Comparison of ENCODE assay signal across 18 cellular contexts in genomic region chr19:16340092-16340491, GRCh38. TPM values are rescaled to one million over a fixed set of nuclear protein-coding genes. Genes with fewer than 3 reads are reported as not detected.
DNase-seq lines count a peak whose midpoint lies in the region; ATAC-seq, FAIRE-seq and TF ChIP-seq lines count a peak whose summit lies in the region.
"Had no signal": no experiment of that assay in that cellular context is flagged by ENCODE, and none has a peak within 500 bp of the region (broad histone marks: within the 10 kb centered on the region; RNA-seq: fewer than 3 reads in every experiment).

No MANE protein-coding gene starts in this region.

- no peak for TF ChIP-seq CTCF in activated CD8-positive, alpha-beta T cell treated with anti-CD3 and anti-CD28 coated beads for 36 hours (IDR thresholded peaks at IDR 0.05)

- peak overlapping the region; percentile 34 for H3K27ac Mint-ChIP-seq in activated CD8-positive, alpha-beta T cell treated with anti-CD3 and anti-CD28 coated beads, Interleukin-2, amount 10 ng/mL, durations not matched to agents 7 days and 5 days
- no peak overlapping the region for H3K27ac Mint-ChIP-seq in activated CD8-positive, alpha-beta T cell treated with anti-CD3 and anti-CD28 coated beads for 36 hours
- peak overlapping the region; percentile 20 to 93 for H3K27ac Mint-ChIP-seq in effector memory CD8-positive, alpha-beta T cell
- H3K27ac Mint-ChIP-seq: activated CD4-positive, alpha-beta T cell treated with anti-CD3 and anti-CD28 coated beads for 36 hours had no signal

- peaks cover 5% of the 10 kb centered on the region for H3K36me3 Mint-ChIP-seq in activated CD8-positive, alpha-beta T cell treated with anti-CD3 and anti-CD28 coated beads, Interleukin-2, amount 10 ng/mL, durations not matched to agents 7 days and 5 days (ENCODE audit: low read depth)
- H3K36me3 Mint-ChIP-seq in activated CD8-positive, alpha-beta T cell treated with anti-CD3 and anti-CD28 coated beads for 36 hours (ENCODE audit: low read depth), result no peaks in the 10 kb centered on the region
- H3K36me3 Mint-ChIP-seq in effector memory CD8-positive, alpha-beta T cell (ENCODE audit: insufficient read depth), result peaks cover 18% of the 10 kb centered on the region

- H3K27me3 Mint-ChIP-seq in activated CD8-positive, alpha-beta T cell treated with anti-CD3 and anti-CD28 coated beads, Interleukin-2, amount 10 ng/mL, durations not matched to agents 7 days and 5 days (ENCODE audit: low read depth), result peaks cover 9% of the 10 kb centered on the region
- peaks cover 8% of the 10 kb centered on the region for H3K27me3 Mint-ChIP-seq in activated CD8-positive, alpha-beta T cell treated with anti-CD3 and anti-CD28 coated beads for 36 hours
- no peaks in the 10 kb centered on the region for H3K27me3 Mint-ChIP-seq in effector memory CD8-positive, alpha-beta T cell

- ATAC-seq in activated CD8-positive, alpha-beta T cell treated with anti-CD3 and anti-CD28 coated beads, Interleukin-2, amount 10 ng/mL, durations not matched to agents 7 days and 5 days, result no peak
- no peak for ATAC-seq in activated CD8-positive, alpha-beta T cell treated with anti-CD3 and anti-CD28 coated beads for 36 hours
- ATAC-seq in effector memory CD8-positive, alpha-beta T cell (replicated peaks), result no peak
- ATAC-seq: activated CD4-positive, alpha-beta T cell treated with anti-CD3 and anti-CD28 coated beads for 36 hours had no signal

- no peaks in the 10 kb centered on the region for H3K9me3 Mint-ChIP-seq in activated CD8-positive, alpha-beta T cell treated with anti-CD3 and anti-CD28 coated beads, Interleukin-2, amount 10 ng/mL, durations not matched to agents 7 days and 5 days (ENCODE audit: insufficient read depth)
- peaks cover 2% of the 10 kb centered on the region for H3K9me3 Mint-ChIP-seq in activated CD8-positive, alpha-beta T cell treated with anti-CD3 and anti-CD28 coated beads for 36 hours
- H3K9me3 Mint-ChIP-seq in effector memory CD8-positive, alpha-beta T cell, result no peaks in the 10 kb centered on the region

- no peak overlapping the region for H3K4me3 Mint-ChIP-seq in activated CD8-positive, alpha-beta T cell treated with anti-CD3 and anti-CD28 coated beads, Interleukin-2, amount 10 ng/mL, durations not matched to agents 7 days and 5 days
- H3K4me3 Mint-ChIP-seq in activated CD8-positive, alpha-beta T cell treated with anti-CD3 and anti-CD28 coated beads for 36 hours, result no peak overlapping the region
- peak overlapping the region in 1 of 2 donors; percentile 41 for H3K4me3 Mint-ChIP-seq in effector memory CD8-positive, alpha-beta T cell
- H3K4me3 Mint-ChIP-seq: activated CD4-positive, alpha-beta T cell treated with anti-CD3 and anti-CD28 coated beads for 36 hours had no signal

- peaks cover 66% of the 10 kb centered on the region for H3K4me1 Mint-ChIP-seq in activated CD8-positive, alpha-beta T cell treated with anti-CD3 and anti-CD28 coated beads, Interleukin-2, amount 10 ng/mL, durations not matched to agents 7 days and 5 days (ENCODE audit: low read depth)
- peaks cover 51% of the 10 kb centered on the region for H3K4me1 Mint-ChIP-seq in activated CD8-positive, alpha-beta T cell treated with anti-CD3 and anti-CD28 coated beads for 36 hours (ENCODE audit: low read depth)
- H3K4me1 Mint-ChIP-seq in effector memory CD8-positive, alpha-beta T cell (ENCODE audit: low read depth in 2 of 2), result peaks cover 51 to 60% of the 10 kb centered on the region in 2 donors

- intact Hi-C loops in activated CD8-positive, alpha-beta T cell treated with anti-CD3 and anti-CD28 coated beads for 36 hours (cut with micrococcal nuclease), result no loop called here

- CTCF ChIA-PET in activated CD8-positive, alpha-beta T cell treated with anti-CD3 and anti-CD28 coated beads, Interleukin-2, amount 10 ng/mL, durations not matched to agents 7 days and 5 days (lab: Charles Lee), result interaction anchor here (1.5 to 3.5 kb wide), 6 partner anchors 10 to 47 kb away, joined by 3 to 21 read pairs (median 15); no protein-coding TSS in a partner anchor
- CTCF ChIA-PET in activated CD8-positive, alpha-beta T cell treated with anti-CD3 and anti-CD28 coated beads for 36 hours (lab: Charles Lee), result interaction anchor here (0.9 to 3.2 kb wide), 6 partner anchors 9 to 56 kb away, joined by 3 to 15 read pairs (median 5); no protein-coding TSS in a partner anchor

- no peak for FAIRE-seq in HTR-8/SVneo (lab: Jason Lieb, UNC)
- FAIRE-seq: A549 had no signal

- no peak for DNase-seq in activated CD8-positive, alpha-beta T cell treated with anti-CD3 and anti-CD28 coated beads, Interleukin-2, amount 10 ng/mL, durations not matched to agents 7 days and 5 days
- DNase-seq in activated CD8-positive, alpha-beta T cell treated with anti-CD3 and anti-CD28 coated beads for 36 hours, result no peak
- DNase-seq in HTR-8/SVneo (ENCODE audit: insufficient read length, low spot score), result peak; percentile 78
- no peak for DNase-seq in effector memory CD8-positive, alpha-beta T cell
- DNase-seq in renal cortical epithelial cell (ENCODE audit: low read depth), result peak; percentile 58
- DNase-seq in NCI-H2227 (lab: John Stamatoyannopoulos, UW; ENCODE audit: unreplicated experiment), result no peak
- no peak for DNase-seq in globus pallidus (ENCODE audit: low spot score)
- DNase-seq in NCI-H2081 (lab: John Stamatoyannopoulos, UW), result no peak
- DNase-seq: activated CD4-positive, alpha-beta T cell treated with anti-CD3 and anti-CD28 coated beads for 36 hours; activated T-cell treated with anti-CD3 and anti-CD28 coated beads, Interleukin-2, amount 50 U/mL, for 48 hours; amygdala; esophagus squamous epithelium; Karpas-422; NCI-H1436; NCI-H446; stimulated activated CD4-positive, alpha-beta T cell treated with anti-CD3 and anti-CD28 coated beads, Interleukin-4, amount 100 ng/mL, for 1 hour; trophoblast cell had no signal

- POLR2A ChIA-PET in activated CD8-positive, alpha-beta T cell treated with anti-CD3 and anti-CD28 coated beads, Interleukin-2, amount 10 ng/mL, durations not matched to agents 7 days and 5 days (lab: Charles Lee), result interaction anchor here (1.3 to 4.6 kb wide), 5 partner anchors 11 to 36 kb away, joined by 4 to 71 read pairs (median 36); partner anchors contain the start of gene KLF2
- POLR2A ChIA-PET in activated CD8-positive, alpha-beta T cell treated with anti-CD3 and anti-CD28 coated beads for 36 hours (lab: Charles Lee), result interaction anchor here (0.6 to 2.1 kb wide), 3 partner anchors 18 to 27 kb away, joined by 4 to 8 read pairs (median 5); no protein-coding TSS in a partner anchor

RNA-seq across cellular contexts. Expression of gene KLF2, which starts 15.5 kb away (rescaled TPM):
- total RNA-seq in activated CD8-positive, alpha-beta T cell treated with anti-CD3 and anti-CD28 coated beads, Interleukin-2, amount 10 ng/mL, durations not matched to agents 7 days and 5 days, result 100 to 1,000 TPM in 1 of 2 experiments, 10 to 100 TPM in 1; 96.0 to 100 TPM
- 1 to 10 TPM in 1 of 2 experiments, under 1 TPM in 1; 0.94 to 1.0 TPM for total RNA-seq in activated CD8-positive, alpha-beta T cell treated with anti-CD3 and anti-CD28 coated beads for 36 hours
- 0.17 and 0.45 TPM in 2 replicates for total RNA-seq in renal cortical epithelial cell

Comparison
In these comparisons a context has a peak if more than half of its experiments do, and no peak if none do; other contexts are left out.
1. RNA of gene KLF2, which starts 15.5 kb away (total RNA-seq): 96.0 to 100 TPM in activated CD8-positive, alpha-beta T cell treated with anti-CD3 and anti-CD28 coated beads, Interleukin-2, amount 10 ng/mL, durations not matched to agents 7 days and 5 days; 0.94 to 1.0 TPM in activated CD8-positive, alpha-beta T cell treated with anti-CD3 and anti-CD28 coated beads for 36 hours and 0.17 to 0.45 TPM in renal cortical epithelial cell; every median in the first group is over 10 times any median in the second.
2. DNase-seq: peak in HTR-8/SVneo (single experiment) and renal cortical epithelial cell (single experiment); none in activated CD8-positive, alpha-beta T cell treated with anti-CD3 and anti-CD28 coated beads, Interleukin-2, amount 10 ng/mL, durations not matched to agents 7 days and 5 days (single experiment), activated CD8-positive, alpha-beta T cell treated with anti-CD3 and anti-CD28 coated beads for 36 hours (single experiment), effector memory CD8-positive, alpha-beta T cell (0 of 3), NCI-H2227 (single experiment), globus pallidus (single experiment) and NCI-H2081 (0 of 2).